In genomic region chr2:61437170-61437569, GRCh38 we compare ENCODE assay signal across 23 cellular contexts.
"Had no signal": no experiment of that assay in that cellular context is flagged by ENCODE, and none has a peak within 500 bp of the region (broad histone marks: within the 10 kb centered on the region; RNA-seq: fewer than 3 reads in every experiment).

No MANE protein-coding gene starts in this region.

- H3K27me3 Mint-ChIP-seq: activated naive CD8-positive, alpha-beta T cell treated with anti-CD3 and anti-CD28 coated beads, Interleukin-2, amount 50 U/mL, for 24 hours; effector memory CD8-positive, alpha-beta T cell; naive thymus-derived CD8-positive, alpha-beta T cell had no signal

- H3K4me2 ChIP-seq: hepatocyte had no signal

- ATAC-seq: activated naive CD8-positive, alpha-beta T cell treated with anti-CD3 and anti-CD28 coated beads, Interleukin-2, amount 50 U/mL, for 24 hours; effector memory CD8-positive, alpha-beta T cell; mucosa of descending colon; naive thymus-derived CD8-positive, alpha-beta T cell; upper lobe of right lung had no signal

- H3K4me1 ChIP-seq: breast epithelium, SJCRH30 had no signal

- DNase-seq: activated CD4-positive, alpha-beta T cell treated with anti-CD3 and anti-CD28 coated beads for 1 hour; activated CD4-positive, alpha-beta T cell treated with anti-CD3 and anti-CD28 coated beads, Interleukin-2, amount 50 U/mL, for 48 hours; activated gamma-delta T cell treated with Interleukin-2 at 50 U/mL for 16 hours; activated naive CD8-positive, alpha-beta T cell treated with anti-CD3 and anti-CD28 coated beads, Interleukin-2, amount 50 U/mL, for 24 hours; dermis blood vessel endothelial cell; effector memory CD8-positive, alpha-beta T cell; naive thymus-derived CD8-positive, alpha-beta T cell; posterior cingulate gyrus; SJCRH30; stimulated activated CD4-positive, alpha-beta T cell treated with anti-CD3 and anti-CD28 coated beads, Interleukin-15, amount 100 ng/mL, for 24 hours; stimulated activated CD4-positive, alpha-beta T cell treated with anti-CD3 and anti-CD28 coated beads, Interleukin-4, amount 100 ng/mL, for 1 hour; stimulated activated naive CD4-positive, alpha-beta T cell treated with Interleukin-2 at 50 U/mL for 16 hours; SW 1271; upper lobe of right lung had no signal

- H3K36me3 ChIP-seq: ascending aorta, breast epithelium, right atrium auricular region, SJCRH30, suprapubic skin, upper lobe of right lung had no signal

- H3K27me3 ChIP-seq: ascending aorta, breast epithelium, hepatocyte, right atrium auricular region, SJCRH30, suprapubic skin, upper lobe of right lung had no signal

- H3K4me3 Mint-ChIP-seq: activated naive CD8-positive, alpha-beta T cell treated with anti-CD3 and anti-CD28 coated beads, Interleukin-2, amount 50 U/mL, for 24 hours; T-helper 2 cell treated with Interferon-gamma antibody and Interleukin-4, amounts not matched to agents 5 μg/mL and 100 μg/mL, for 36 hours had no signal

- H3K27ac ChIP-seq: ascending aorta, breast epithelium, epithelial cell of prostate, hepatocyte, right atrium auricular region, SJCRH30, suprapubic skin, upper lobe of right lung had no signal

- H2AFZ ChIP-seq: hepatocyte had no signal

- H3K27ac Mint-ChIP-seq: T-helper 2 cell treated with Interferon-gamma antibody and Interleukin-4, amounts not matched to agents 5 μg/mL and 100 μg/mL, for 36 hours had no signal

- H3K4me3 ChIP-seq: ascending aorta, breast epithelium, hepatocyte, mucosa of descending colon, right atrium auricular region, SJCRH30, skin epidermis, suprapubic skin, upper lobe of right lung had no signal

- H3K9me3 ChIP-seq: mucosa of descending colon, suprapubic skin, upper lobe of right lung had no signal
